9 cellular contexts compared by ENCODE assay signal in genomic region chr2:18976112-18976961, GRCh38.
A peak's percentile ranks its signal among the peaks of the same experiment; 100 is the strongest.
DNase-seq lines count a peak whose midpoint lies in the region; ATAC-seq lines count a peak whose summit lies in the region.
"Had no signal": no experiment of that assay in that cellular context is flagged by ENCODE, and none has a peak within 500 bp of the region (broad histone marks: within the 10 kb centered on the region; RNA-seq: fewer than 3 reads in every experiment).

No MANE protein-coding gene starts in this region.

- H3K4me3 ChIP-seq in stomach smooth muscle (ENCODE audit: low read length in 2 of 2): peak overlapping the region; percentile 10 to 66

- H3K36me3 ChIP-seq in stomach smooth muscle (ENCODE audit: control insufficient read depth in 2 of 2, insufficient read depth in 2 of 2, low read length in 2 of 2): no peaks in the 10 kb centered on the region

- peak; percentile 78 for ATAC-seq in GM21786 (IDR thresholded peaks at IDR 0.05; ENCODE audit: unreplicated experiment)

- DNase-seq in DMS79 treated with DMSO at 0.1 percent for 48 hours (lab: John Stamatoyannopoulos, UW) (peak; percentile 81), NAMALWA (ENCODE audit: low spot score) (peak; percentile 26), fibroblast of peridontal ligament (ENCODE audit: extremely low read depth) (peak; percentile 93), 8988T (no peak)
- DNase-seq in activated CD4-positive, CD25-positive, alpha-beta regulatory T cell (lab: John Stamatoyannopoulos, UW): no peak
- DNase-seq in activated naive CD4-positive, alpha-beta T cell treated with anti-CD3 and anti-CD28 coated beads, Interleukin-2, amount 50 U/mL, for 16 hours: no peak

- no peaks in the 10 kb centered on the region for H3K9me3 ChIP-seq in stomach smooth muscle (ENCODE audit: control insufficient read depth in 2 of 2, low read length in 2 of 2)

- no peaks in the 10 kb centered on the region for H3K27me3 ChIP-seq in stomach smooth muscle (ENCODE audit: control insufficient read depth in 1 of 2, insufficient read depth in 2 of 2, low read length in 2 of 2)

- H3K4me1 ChIP-seq in stomach smooth muscle (ENCODE audit: control insufficient read depth, insufficient read depth, low read length): peaks cover 20% of the 10 kb centered on the region

- H3K9ac ChIP-seq in stomach smooth muscle (ENCODE audit: low read length in 2 of 2): peak overlapping the region; percentile 1 to 3

- H3K27ac ChIP-seq in stomach smooth muscle (ENCODE audit: low read length): peak overlapping the region; percentile 75
- H3K27ac ChIP-seq: HL-60 had no signal

Comparison
In these comparisons a context has a peak if more than half of its experiments do, and no peak if none do; other contexts are left out.
1. DNase-seq: peak in DMS79 treated with DMSO at 0.1 percent for 48 hours (single experiment), NAMALWA (single experiment) and fibroblast of peridontal ligament (single experiment); none in activated CD4-positive, CD25-positive, alpha-beta regulatory T cell (0 of 4), activated naive CD4-positive, alpha-beta T cell treated with anti-CD3 and anti-CD28 coated beads, Interleukin-2, amount 50 U/mL, for 16 hours (single experiment) and 8988T (single experiment).